1 cellular context compared by ENCODE assay signal in the genomic region with DNA sequence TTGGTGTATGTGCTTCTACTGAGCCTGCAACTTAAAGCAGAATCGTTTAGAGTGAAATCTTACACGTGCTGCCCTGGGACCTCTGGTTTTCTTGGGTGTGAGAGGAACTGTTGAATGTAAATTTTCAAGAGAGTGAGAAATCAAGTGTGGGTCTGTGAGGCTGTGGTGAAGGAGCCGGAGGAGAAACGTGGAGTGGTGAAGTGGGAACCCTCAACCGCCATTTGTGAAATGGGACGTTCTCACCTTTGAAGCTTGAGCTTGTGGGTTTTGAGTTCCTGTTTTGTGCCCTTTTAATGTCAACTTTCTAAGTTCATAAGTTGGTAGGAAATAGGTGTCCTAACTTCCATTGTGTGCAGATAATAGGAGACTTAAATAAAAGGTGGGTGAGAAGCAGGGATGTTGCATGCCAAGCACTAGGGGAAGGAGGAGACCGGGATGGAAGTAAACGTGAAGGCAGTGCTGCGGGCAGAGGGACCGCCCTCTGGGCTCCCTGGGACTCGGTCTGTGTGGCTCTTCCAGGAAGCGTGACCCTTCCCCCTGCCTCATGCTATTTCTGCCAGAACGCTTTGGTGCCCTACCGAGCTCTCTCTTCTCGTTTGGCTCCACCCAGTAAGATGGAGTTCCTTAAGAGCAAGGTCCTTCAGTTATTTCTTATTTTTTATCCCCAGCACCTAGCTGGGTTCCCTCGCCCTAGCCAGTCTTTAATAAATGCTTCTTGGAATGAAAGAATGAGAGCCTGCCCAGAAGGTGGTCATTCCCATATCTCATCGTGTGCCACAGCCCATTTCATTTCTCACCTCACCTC.
TF ChIP-seq lines count a peak whose summit lies in the region.

No MANE protein-coding gene starts in this region.

TF ChIP-seq in K562, 482 proteins besides CTCF, POLR2A, EP300 and RAD21 (continued from another document):
- TF ChIP-seq ZNF444 (CRISPR knock-in tag; IDR thresholded peaks at IDR 0.05) = no peak
- TF ChIP-seq, protein P1, sequence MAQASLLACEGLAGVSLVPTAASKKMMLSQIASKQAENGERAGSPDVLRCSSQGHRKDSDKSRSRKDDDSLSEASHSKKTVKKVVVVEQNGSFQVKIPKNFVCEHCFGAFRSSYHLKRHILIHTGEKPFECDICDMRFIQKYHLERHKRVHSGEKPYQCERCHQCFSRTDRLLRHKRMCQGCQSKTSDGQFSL (CRISPR knock-in tag; IDR thresholded peaks at IDR 0.05) = no peak
- TF ChIP-seq, protein P1 (tag; IDR thresholded peaks at IDR 0.05) = no peak
